Comparison of ENCODE assay signal across 8 cellular contexts in the genomic region with DNA sequence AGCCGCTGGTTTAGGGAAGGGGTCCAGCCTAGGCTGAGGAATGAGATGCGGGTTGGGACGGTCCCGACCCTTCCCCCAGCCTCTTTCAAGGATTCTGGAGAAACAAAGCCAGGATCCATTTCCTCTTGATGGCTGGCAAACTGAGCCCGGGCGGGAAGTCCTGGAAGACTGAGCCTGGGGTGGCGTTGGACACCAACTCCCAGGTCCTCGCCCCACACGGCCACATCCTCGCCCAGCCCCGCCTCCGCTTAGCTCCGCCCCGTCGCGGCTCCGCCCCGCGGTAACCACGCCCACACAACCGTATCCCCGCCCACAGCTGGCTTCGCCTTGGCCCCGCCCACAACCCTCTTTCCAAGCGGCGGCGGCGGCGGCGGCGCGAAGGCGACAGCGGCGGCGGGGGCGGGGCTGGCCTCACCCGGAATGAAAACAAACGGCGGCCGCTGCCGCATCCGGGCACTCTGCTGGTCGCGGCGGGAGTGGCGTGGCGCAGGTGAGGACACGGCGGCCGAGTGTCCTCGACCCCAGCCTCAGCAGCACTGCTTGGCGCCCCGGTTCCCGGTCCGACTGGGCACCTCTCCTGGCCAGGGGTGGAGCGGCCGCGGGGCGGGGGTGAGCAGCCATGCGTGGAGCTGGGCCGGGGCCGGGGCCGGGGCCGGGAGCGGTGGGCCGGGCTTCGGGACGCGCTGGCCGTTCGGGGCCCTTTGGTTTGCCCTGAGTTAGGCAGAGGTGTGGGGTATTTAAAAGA. TPM values are rescaled to one million over a fixed set of nuclear protein-coding genes. Genes with fewer than 3 reads are reported as not detected.
A peak's percentile ranks its signal among the peaks of the same experiment; 100 is the strongest.
DNase-seq lines count a peak whose midpoint lies in the region; ATAC-seq, FAIRE-seq and TF ChIP-seq lines count a peak whose summit lies in the region.

NUB1 (plus strand) TSS at position 456 of the 745 bp plus-strand sequence. CDS start 3,538 bp downstream, outside the sequence.

- no peak within 1 kb of the TSS for H2BK120ac ChIP-seq in H1 (replicated peaks; ENCODE audit: low read depth, low read length)
- peak within 1 kb of the TSS; percentile 95 for H2BK120ac ChIP-seq in mesenchymal stem cell (ENCODE audit: low read depth, low read length)

- H3K23ac ChIP-seq in H1 (ENCODE audit: insufficient read length): no peak within 1 kb of the TSS
- peak within 1 kb of the TSS in 1 of 2 experiments; percentile 49 for H3K23ac ChIP-seq in mesenchymal stem cell (ENCODE audit: low read length in 2 of 2)

- H3K56ac ChIP-seq in H1 (replicated peaks; ENCODE audit: insufficient read length, low read depth, low read length): peak within 1 kb of the TSS; percentile 67

- H4K8ac ChIP-seq in H1 (ENCODE audit: extremely low read depth, insufficient read depth, low read length) (peak within 1 kb of the TSS; percentile 73; the same call in 1 of the 2 replicates), mesenchymal stem cell (ENCODE audit: low read length) (peak within 1 kb of the TSS; percentile 87)

- H3K4me3 ChIP-seq in HL-60 (replicated peaks; ENCODE audit: insufficient read depth, low read length): peak within 1 kb of the TSS; percentile 86
- H3K4me3 ChIP-seq in H1 (ENCODE audit: extremely low read depth in 1 of 4, insufficient read depth in 2 of 4, low read depth in 3 of 4, low read length in 4 of 4): peak within 1 kb of the TSS; percentile 53 to 90 (median 67)
- H3K4me3 ChIP-seq in mesenchymal stem cell (ENCODE audit: insufficient read depth in 1 of 2, low read depth in 1 of 2, low read length in 2 of 2): peak within 1 kb of the TSS; percentile 93 to 94

- no peak within 1 kb of the TSS; the same call in 1 of the 2 replicates for H2BK15ac ChIP-seq in H1 (ENCODE audit: low read length)
- peak within 1 kb of the TSS; percentile 39 for H2BK15ac ChIP-seq in mesenchymal stem cell (ENCODE audit: low read depth, poor library complexity, severe bottlenecking)

- no peak within 1 kb of the TSS for H2BK20ac ChIP-seq in H1 (ENCODE audit: low read length)

- peak; percentile 59 for ATAC-seq in GM19395 (IDR thresholded peaks at IDR 0.05; ENCODE audit: unreplicated experiment)

- H2AFZ ChIP-seq in H1 (ENCODE audit: low read length) (peak within 1 kb of the TSS; percentile 78), mesenchymal stem cell (ENCODE audit: low read depth, low read length) (peak within 1 kb of the TSS; percentile 96)

- no peaks in the 10 kb centered on the region for H3K27me3 ChIP-seq in HL-60 (ENCODE audit: insufficient read depth, poor library complexity, severe bottlenecking)
- H3K27me3 ChIP-seq in H1 (replicated peaks in 1 of 4; ENCODE audit: control insufficient read depth in 3 of 4, extremely low read depth in 1 of 4, insufficient read depth in 3 of 4, low read length in 3 of 4): no peaks in the 10 kb centered on the region
- H3K27me3 ChIP-seq in mesenchymal stem cell (ENCODE audit: control insufficient read depth in 1 of 2, insufficient read depth in 1 of 2, low read length in 2 of 2): no peaks in the 10 kb centered on the region

- peak within 1 kb of the TSS; percentile 59 to 99 (median 66) for H3K9ac ChIP-seq in H1 (replicated peaks in 1 of 4; ENCODE audit: extremely low read depth in 1 of 4, low read depth in 3 of 4, low read length in 3 of 4)
- H3K9ac ChIP-seq in mesenchymal stem cell (ENCODE audit: low read length): peak within 1 kb of the TSS; percentile 98

- DNase-seq in HL-60 (ENCODE audit: low read depth in 1 of 2, low spot score in 1 of 2) (peak; percentile 52 to 82), NOMO-1 treated with DMSO at 0.1 percent for 48 hours (lab: John Stamatoyannopoulos, UW; ENCODE audit: unreplicated experiment) (peak; percentile 41), H1 (ENCODE audit: low read depth in 1 of 2, low spot score in 2 of 2) (peak; percentile 63 to 100), mesenchymal stem cell (peak; percentile 80)
- peak; percentile 68 for DNase-seq in activated CD8-positive, alpha-beta memory T cell treated with anti-CD3 and anti-CD28 coated beads, Interleukin-2, amount 50 U/mL, for 1 hour (ENCODE audit: extremely low read depth)
- DNase-seq in stimulated activated CD8-positive, alpha-beta memory T cell treated with anti-CD3 and anti-CD28 coated beads, Interleukin-12 subunit alpha, Interleukin-12 subunit beta, amount 100 ng/mL, for 24 hours (ENCODE audit: extremely low read depth): peak; percentile 75

- no peak within 1 kb of the TSS for H3K14ac ChIP-seq in H1 (ENCODE audit: insufficient read length)
- H3K14ac ChIP-seq in mesenchymal stem cell (ENCODE audit: low read length in 2 of 2): peak within 1 kb of the TSS in 1 of 2 experiments; percentile 91

- H3K79me2 ChIP-seq in H1 (ENCODE audit: control insufficient read depth in 1 of 2, insufficient read depth in 2 of 2, low read length in 2 of 2): peaks cover 0 to 14% of the 10 kb centered on the region in 2 experiments; a peak in 2 of 4 replicates

- no peak within 1 kb of the TSS; the same call in 1 of the 2 replicates for H2BK12ac ChIP-seq in H1 (ENCODE audit: low read depth, low read length)
- H2BK12ac ChIP-seq in mesenchymal stem cell (ENCODE audit: low read length in 2 of 2): peak within 1 kb of the TSS in 1 of 2 experiments; percentile 83

- peak; percentile 75 to 76 for TF ChIP-seq POLR2A in H1 (IDR thresholded peaks at IDR 0.05; ENCODE audit: control extremely low read depth in 1 of 2, low read depth in 2 of 2, low read length in 2 of 2)

- H3K27ac ChIP-seq in C4-2B (peak within 1 kb of the TSS; percentile 70), HL-60 (replicated peaks) (peak within 1 kb of the TSS; percentile 54), H1 (ENCODE audit: low read depth, low read length) (peak within 1 kb of the TSS; percentile 55; the same call in 1 of the 2 replicates), mesenchymal stem cell (ENCODE audit: low read length, poor library complexity, severe bottlenecking) (no peak within 1 kb of the TSS)

- H2AK5ac ChIP-seq in H1 (ENCODE audit: low read depth, low read length) (no peak within 1 kb of the TSS), mesenchymal stem cell (ENCODE audit: low read length, severe bottlenecking) (no peak within 1 kb of the TSS)

- H3K18ac ChIP-seq in H1 (ENCODE audit: extremely low read depth, low read length) (peak within 1 kb of the TSS; percentile 68), mesenchymal stem cell (ENCODE audit: low read depth in 1 of 2, low read length in 2 of 2) (peak within 1 kb of the TSS; percentile 72 to 85)

- TF ChIP-seq CTCF in C4-2B (conservative IDR thresholded peaks at IDR 0.05): no peak
- no peak for TF ChIP-seq CTCF in HL-60 (IDR thresholded peaks at IDR 0.05; ENCODE audit: insufficient read depth, low read length)
- no peak for TF ChIP-seq CTCF in H1 (IDR thresholded peaks at IDR 0.05; ENCODE audit: control extremely low read depth in 1 of 3, insufficient read depth in 1 of 3, low read depth in 1 of 3, low read length in 3 of 3)

- H3K23me2 ChIP-seq in H1 (ENCODE audit: low read depth, low read length): peaks cover 4% of the 10 kb centered on the region

- CTCF ChIA-PET in H1 (lab: Charles Lee; ENCODE audit: partially characterized antibody): interaction anchor here (0.6 to 8.5 kb wide), 6 partner anchors 10 to 445 kb away, joined by 3 to 75 read pairs (median 4); no protein-coding TSS in a partner anchor

- no peak for FAIRE-seq in H1 (lab: Jason Lieb, UNC)

- 7% methylated on average over 32 of the region's 72 CpGs; no CpG with 5 or more reads in 1 of the 2 experiments for WGBS in H1 (ENCODE audit: extremely low coverage in 1 of 2, insufficient coverage in 1 of 2, insufficient read length in 1 of 2, insufficient replicate concordance in 2 of 2, low coverage in 1 of 2, low lambda C conversion rate in 2 of 2, missing lambda C conversion rate in 1 of 2), 2 experiments
- 2% methylated on average over 51 of the region's 72 CpGs for WGBS in mesenchymal stem cell

- no peak for TF ChIP-seq EP300 in H1 (IDR thresholded peaks at IDR 0.05; ENCODE audit: borderline replicate concordance in 1 of 2, low read depth in 2 of 2, low read length in 2 of 2)

- POLR2A ChIA-PET in H1 (lab: Charles Lee; ENCODE audit: partially characterized antibody): interaction anchor here (0.9 to 1.3 kb wide), 6 partner anchors 13 to 39 kb away, joined by 3 to 7 read pairs (median 4); no protein-coding TSS in a partner anchor

- no peak within 1 kb of the TSS for H2BK5ac ChIP-seq in H1 (ENCODE audit: low read depth, low read length)
- no peak within 1 kb of the TSS for H2BK5ac ChIP-seq in mesenchymal stem cell (ENCODE audit: low read depth, low read length, poor library complexity, severe bottlenecking)

- H4K5ac ChIP-seq in H1 (ENCODE audit: insufficient read length, low read depth, low read length): peak within 1 kb of the TSS; percentile 78

- no peaks in the 10 kb centered on the region for H3K9me3 ChIP-seq in H1 (ENCODE audit: insufficient read depth in 2 of 2, low read depth in 1 of 2, low read length in 1 of 2)
- H3K9me3 ChIP-seq in mesenchymal stem cell (ENCODE audit: control insufficient read depth, low read length): peaks cover 3% of the 10 kb centered on the region

- H4K91ac ChIP-seq in H1 (replicated peaks; ENCODE audit: insufficient read length, low read length) (no peak within 1 kb of the TSS), mesenchymal stem cell (ENCODE audit: low read length) (peak within 1 kb of the TSS; percentile 64)

- H3K79me1 ChIP-seq in H1 (ENCODE audit: low read depth, low read length) (no peaks in the 10 kb centered on the region), mesenchymal stem cell (replicated peaks; ENCODE audit: low read length, poor library complexity, severe bottlenecking) (peaks cover 12% of the 10 kb centered on the region)

- H3K4me1 ChIP-seq in H1 (replicated peaks in 1 of 4; ENCODE audit: control insufficient read depth in 3 of 4, insufficient read depth in 4 of 4, low read length in 3 of 4) (no peaks in the 10 kb centered on the region; a peak in 2 of 7 replicates), mesenchymal stem cell (ENCODE audit: control insufficient read depth, insufficient read depth, low read depth, low read length) (peaks cover 7% of the 10 kb centered on the region)

- no peak within 1 kb of the TSS for H3K4ac ChIP-seq in H1 (replicated peaks; ENCODE audit: insufficient read length, low read depth, low read length)
- H3K4ac ChIP-seq in mesenchymal stem cell (ENCODE audit: low read depth in 1 of 2, low read length in 2 of 2): peak within 1 kb of the TSS in 1 of 2 experiments; percentile 81

- H3K4me2 ChIP-seq in H1 (ENCODE audit: insufficient read depth in 1 of 2, low read depth in 2 of 2, low read length in 2 of 2): peak within 1 kb of the TSS; percentile 66
- H3K4me2 ChIP-seq in mesenchymal stem cell (ENCODE audit: low read length, poor library complexity, severe bottlenecking): peak within 1 kb of the TSS; percentile 44

- H4K20me1 ChIP-seq in H1 (replicated peaks in 1 of 2; ENCODE audit: control insufficient read depth in 1 of 2, insufficient read depth in 2 of 2, low read length in 2 of 2): peaks cover 0 to 1% of the 10 kb centered on the region in 2 experiments

- TF ChIP-seq RAD21 in H1 (IDR thresholded peaks at IDR 0.05 in 1 of 2, conservative IDR thresholded peaks at IDR 0.05 in 1 of 2; ENCODE audit: low read depth in 2 of 2, low read length in 2 of 2): no peak

- H3K36me3 ChIP-seq in H1 (ENCODE audit: control insufficient read depth in 2 of 4, insufficient read depth in 4 of 4, low read length in 3 of 4) (peaks cover 0 to 13% (median 7%) of the 10 kb centered on the region in 4 experiments; a peak in 6 of 8 replicates), mesenchymal stem cell (ENCODE audit: control insufficient read depth in 1 of 2, insufficient read depth in 2 of 2, low read depth in 1 of 2, low read length in 2 of 2) (peaks cover 3 to 15% of the 10 kb centered on the region in 2 experiments)

RNA-seq across cellular contexts. Expression of gene NUB1, which starts in this region (rescaled TPM):
- total RNA-seq in H1 (2021; fragmentation: NEBNext Ultra II Directional; extraction: Animal tissue kit (Norgen Biotek cat#: 25700)): 37.7 and 43.5 TPM in 2 replicates
- 20.5 and 22.1 TPM in 2 replicates for polyA plus RNA-seq in H1 (2011; rRNA removed)
- polyA plus RNA-seq in H1 (2011; cell fraction: cytosol; rRNA removed): 26.7 TPM
- polyA plus RNA-seq in H1 (2011; cell fraction: nucleus; rRNA removed): 28.6 TPM
- polyA plus RNA-seq in H1 (2012, experiment 1 of 2): 26.1 to 56.9 TPM (median 28.7 TPM) in 4 replicates
- 8.2 TPM for polyA plus RNA-seq in H1 (2012, experiment 2 of 2)
- 42.6 TPM for polyA plus RNA-seq in H1 (2013, experiment 1 of 2)
- 43.8 TPM for polyA plus RNA-seq in H1 (2013, experiment 2 of 2)
- polyA minus RNA-seq in H1 (2011; rRNA and poly(A)+ RNA removed): 21.8 and 23.6 TPM in 2 replicates
- 16.0 TPM for polyA minus RNA-seq in H1 (2011; cell fraction: cytosol; rRNA and poly(A)+ RNA removed)
- 21.4 TPM for polyA minus RNA-seq in H1 (2011; cell fraction: nucleus; rRNA and poly(A)+ RNA removed)
- 48.2 TPM for polyA plus RNA-seq in mesenchymal stem cell (2013, experiment 1 of 2)
- 46.8 TPM for polyA plus RNA-seq in mesenchymal stem cell (2013, experiment 2 of 2)
